In the genomic region with DNA sequence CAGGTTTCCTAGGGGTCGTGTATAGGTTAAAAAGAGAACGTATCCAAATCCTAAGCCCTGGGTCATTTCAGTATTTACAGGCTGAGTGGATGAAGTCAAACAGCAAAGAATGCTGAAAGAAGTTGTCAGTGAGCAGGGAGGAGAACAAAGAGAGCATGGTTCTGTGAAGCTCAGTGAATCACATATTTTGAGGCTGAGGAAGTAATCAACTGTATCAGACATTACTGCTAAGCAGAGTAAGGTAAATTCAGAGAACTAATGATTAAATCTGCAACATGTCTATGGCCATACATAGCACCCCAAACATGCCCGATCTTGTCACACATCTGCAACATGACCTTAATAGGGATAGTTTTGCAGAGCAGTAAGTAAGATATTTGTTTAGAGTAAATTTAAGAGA, we compare ENCODE assay signal across 24 cellular contexts.
"Had no signal": no experiment of that assay in that cellular context is flagged by ENCODE, and none has a peak within 500 bp of the region (broad histone marks: within the 10 kb centered on the region; RNA-seq: fewer than 3 reads in every experiment).

No MANE protein-coding gene starts in this region.

- ATAC-seq: activated T-cell treated with anti-CD3 and anti-CD28 coated beads, Interleukin-2, amount 50 U/mL, for 4 hours; gastrocnemius medialis; left lobe of liver; lower lobe of right lung; naive thymus-derived CD4-positive, alpha-beta T cell; right lobe of liver had no signal

- H3K4me1 ChIP-seq: gastrocnemius medialis, lower lobe of right lung, parathyroid adenoma, right lobe of liver, thyroid gland had no signal

- H3K36me3 Mint-ChIP-seq: activated naive CD8-positive, alpha-beta T cell treated with anti-CD3 and anti-CD28 coated beads for 36 hours; naive thymus-derived CD4-positive, alpha-beta T cell had no signal

- H3K4me1 Mint-ChIP-seq: activated B cell treated with CpG ODN at 0.5 μM for 24 hours; activated naive CD8-positive, alpha-beta T cell treated with anti-CD3 and anti-CD28 coated beads for 36 hours; naive thymus-derived CD4-positive, alpha-beta T cell had no signal

- DNase-seq: activated B cell treated with CpG ODN at 0.5 μM for 24 hours; activated CD4-positive, alpha-beta T cell treated with anti-CD3 and anti-CD28 coated beads for 4 hours; activated CD4-positive, alpha-beta T cell treated with anti-CD3 and anti-CD28 coated beads, Interleukin-2, amount 50 U/mL, for 48 hours; activated CD8-positive, alpha-beta memory T cell treated with anti-CD3 and anti-CD28 coated beads, Interleukin-2, amount 50 U/mL, for 48 hours; activated naive CD4-positive, alpha-beta T cell treated with Interleukin-2 at 50 U/mL for 16 hours; activated naive CD8-positive, alpha-beta T cell treated with anti-CD3 and anti-CD28 coated beads for 36 hours; activated T-cell treated with anti-CD3 and anti-CD28 coated beads, Interleukin-2, amount 50 U/mL, for 4 hours; cortex of kidney; erythroblast; gastrocnemius medialis; hypothalamus; lower lobe of right lung; naive thymus-derived CD4-positive, alpha-beta T cell; right lobe of liver; stimulated activated CD4-positive, alpha-beta T cell treated with anti-CD3 and anti-CD28 coated beads, Interleukin-1b, Interleukin-23, amount 100 ng/mL, for 48 hours; substantia nigra; T1000; thyroid gland had no signal

- H3K9ac ChIP-seq: parathyroid adenoma had no signal

- H3K79me2 ChIP-seq: parathyroid adenoma had no signal

- H3K27ac Mint-ChIP-seq: activated B cell treated with CpG ODN at 0.5 μM for 24 hours; activated naive CD8-positive, alpha-beta T cell treated with anti-CD3 and anti-CD28 coated beads for 36 hours; naive thymus-derived CD4-positive, alpha-beta T cell; stimulated activated naive CD8-positive, alpha-beta T cell treated with anti-CD3 and anti-CD28 coated beads, Interleukin-15, Interleukin-2, amounts not matched to agents 100 ng/mL and 50 ng/mL, for 24 hours; T-helper 1 cell treated with Interleukin-12 subunit alpha and Interleukin-12 subunit beta and Interleukin-4 antibody, amounts not matched to agents 30 μg/mL and 1 μg/mL, for 36 hours had no signal

- H3K27me3 Mint-ChIP-seq: activated B cell treated with CpG ODN at 0.5 μM for 24 hours; activated naive CD8-positive, alpha-beta T cell treated with anti-CD3 and anti-CD28 coated beads for 36 hours; naive thymus-derived CD4-positive, alpha-beta T cell; stimulated activated naive CD8-positive, alpha-beta T cell treated with anti-CD3 and anti-CD28 coated beads, Interleukin-15, Interleukin-2, amounts not matched to agents 100 ng/mL and 50 ng/mL, for 24 hours had no signal

- H3K9me3 ChIP-seq: gastrocnemius medialis, lower lobe of right lung, right lobe of liver, thyroid gland had no signal

- H3K36me3 ChIP-seq: cardiac muscle cell, gastrocnemius medialis, lower lobe of right lung, right lobe of liver, thyroid gland had no signal

- H2AFZ ChIP-seq: parathyroid adenoma had no signal

- H3K4me3 ChIP-seq: cardiac muscle cell, gastrocnemius medialis, lower lobe of right lung, right lobe of liver, skin epidermis, thyroid gland had no signal

- H3K9me3 Mint-ChIP-seq: activated B cell treated with CpG ODN at 0.5 μM for 24 hours; T-helper 1 cell treated with Interleukin-12 subunit alpha and Interleukin-12 subunit beta and Interleukin-4 antibody, amounts not matched to agents 30 μg/mL and 1 μg/mL, for 36 hours had no signal

- H3K4me3 Mint-ChIP-seq: activated B cell treated with CpG ODN at 0.5 μM for 24 hours; activated naive CD8-positive, alpha-beta T cell treated with anti-CD3 and anti-CD28 coated beads for 36 hours; activated T-cell treated with anti-CD3 and anti-CD28 coated beads, Interleukin-2, amount 50 U/mL, for 4 hours; naive thymus-derived CD4-positive, alpha-beta T cell; stimulated activated naive CD8-positive, alpha-beta T cell treated with anti-CD3 and anti-CD28 coated beads, Interleukin-15, Interleukin-2, amounts not matched to agents 100 ng/mL and 50 ng/mL, for 24 hours; T-helper 1 cell treated with Interleukin-12 subunit alpha and Interleukin-12 subunit beta and Interleukin-4 antibody, amounts not matched to agents 30 μg/mL and 1 μg/mL, for 36 hours had no signal

- H3K27me3 ChIP-seq: cardiac muscle cell, gastrocnemius medialis, right lobe of liver, thyroid gland had no signal

- H3K27ac ChIP-seq: cardiac muscle cell, gastrocnemius medialis, lower lobe of right lung, parathyroid adenoma, right lobe of liver, skin epidermis, thyroid gland had no signal
